8 cellular contexts compared by ENCODE assay signal in genomic region chr18:63366991-63367240, GRCh38. TPM values are rescaled to one million over a fixed set of nuclear protein-coding genes. Genes with fewer than 3 reads are reported as not detected.
DNase-seq lines count a peak whose midpoint lies in the region; ATAC-seq, FAIRE-seq and TF ChIP-seq lines count a peak whose summit lies in the region.

Gene KDSR, minus strand, starts transcription at chr18:63367206. Its CDS starts 88 bp downstream, at chr18:63367118.

- FAIRE-seq in kidney (lab: Jason Lieb, UNC) = no peak

- DNase-seq in KG1 (lab: John Stamatoyannopoulos, UW) = peak; percentile 51
- no peak for DNase-seq in astrocyte of the spinal cord (ENCODE audit: low read depth, low spot score)
- no peak for DNase-seq in kidney
- DNase-seq in stimulated activated CD4-positive, alpha-beta T cell treated with anti-CD3 and anti-CD28 coated beads, Interleukin-1b, Interleukin-23, amount 100 ng/mL, for 48 hours = no peak
- no peak for DNase-seq in D341Med (ENCODE audit: low spot score)
- no peak for DNase-seq in GM10248 (ENCODE audit: extremely low spot score)

- POLR2A ChIA-PET in GM10248 (lab: Yijun Ruan, JAX) = interaction anchor here (1.3 kb wide), 1 partner anchor 29 kb away, joined by 3 read pairs; no protein-coding TSS in a partner anchor

- in situ Hi-C loops in astrocyte of the spinal cord (cut with HindIII; ENCODE audit: low sequenced_read_pairs) = no loop called here

- H3K9ac ChIP-seq in kidney (ENCODE audit: low read length in 2 of 2) = peak within 1 kb of the TSS; percentile 68 to 84
- peak within 1 kb of the TSS; percentile 84 to 87 for H3K9ac ChIP-seq in stomach smooth muscle (ENCODE audit: low read length in 2 of 2)

- H3K4me3 ChIP-seq in astrocyte of the spinal cord (ENCODE audit: low read depth, low read length) = peak within 1 kb of the TSS; percentile 74
- H3K4me3 ChIP-seq in kidney (ENCODE audit: low read length in 2 of 2) = peak within 1 kb of the TSS; percentile 96 to 99
- H3K4me3 ChIP-seq in stomach smooth muscle (ENCODE audit: low read length in 2 of 2) = peak within 1 kb of the TSS; percentile 86 to 94

- CTCF ChIA-PET in GM10248 (lab: Yijun Ruan, JAX) = interaction anchor here (1.3 to 1.8 kb wide), 2 partner anchors 10 to 73 kb away, joined by 5 to 8 read pairs; no protein-coding TSS in a partner anchor

- TF ChIP-seq CTCF in astrocyte of the spinal cord (IDR thresholded peaks at IDR 0.05; ENCODE audit: low read depth, low read length) (no peak), kidney (IDR thresholded peaks at IDR 0.05; ENCODE audit: borderline replicate concordance, extremely low read depth, insufficient read depth) (no peak), GM10248 (IDR thresholded peaks at IDR 0.05; ENCODE audit: control extremely low read depth, extremely low read depth, low read depth, missing control alignments) (no peak)

- H3K27me3 ChIP-seq in stomach smooth muscle (ENCODE audit: control insufficient read depth in 1 of 2, insufficient read depth in 2 of 2, low read length in 2 of 2) = no peaks in the 10 kb centered on the region

- H3K9me3 ChIP-seq in kidney (ENCODE audit: control insufficient read depth in 1 of 2, low read length in 2 of 2) (no peaks in the 10 kb centered on the region), stomach smooth muscle (ENCODE audit: control insufficient read depth in 2 of 2, low read length in 2 of 2) (no peaks in the 10 kb centered on the region)

- H3K4me1 ChIP-seq in kidney (ENCODE audit: control insufficient read depth in 1 of 2, insufficient read depth in 1 of 2, low read depth in 1 of 2, low read length in 2 of 2) (peaks cover 0 to 3% of the 10 kb centered on the region in 2 donors), stomach smooth muscle (ENCODE audit: control insufficient read depth, insufficient read depth, low read length) (peaks cover 11% of the 10 kb centered on the region)

- H3K36me3 ChIP-seq in kidney (ENCODE audit: control insufficient read depth in 1 of 2, insufficient read depth in 2 of 2, low read length in 2 of 2) = peaks cover 0 to 6% of the 10 kb centered on the region in 2 donors
- H3K36me3 ChIP-seq in stomach smooth muscle (ENCODE audit: control insufficient read depth in 2 of 2, insufficient read depth in 2 of 2, low read length in 2 of 2) = peaks cover 4 to 6% of the 10 kb centered on the region in 2 donors

- peak within 1 kb of the TSS; percentile 91 to 94 for H3K27ac ChIP-seq in kidney (ENCODE audit: low read depth in 2 of 2, low read length in 2 of 2)
- peak within 1 kb of the TSS; percentile 85 for H3K27ac ChIP-seq in stomach smooth muscle (ENCODE audit: low read length)

- intact Hi-C loops in kidney (cut with DNase I) = no loop called here

- no peak for ATAC-seq in HG02981 (IDR thresholded peaks at IDR 0.05; ENCODE audit: unreplicated experiment)

RNA-seq across cellular contexts. Expression of gene KDSR, which starts in this region (rescaled TPM):
- total RNA-seq in kidney = 73.5 TPM
- polyA plus RNA-seq in kidney (ENCODE audit: insufficient read depth, low read depth, low replicate concordance) = 22.5 TPM
